In genomic region chr11:1829039-1829820, GRCh38 we compare ENCODE assay signal across 1 cellular context.
TF ChIP-seq lines count a peak whose summit lies in the region.

No MANE protein-coding gene starts in this region.

TF ChIP-seq in HepG2, 621 proteins besides CTCF, POLR2A, EP300 and RAD21 (continued from another document):
- TF ChIP-seq ZNF580 (CRISPR knock-in tag; IDR thresholded peaks at IDR 0.05; ENCODE audit: borderline replicate concordance, low read depth) (no peak), ZNF136 (CRISPR knock-in tag; IDR thresholded peaks at IDR 0.05; ENCODE audit: low read depth) (no peak), ZSCAN29 (CRISPR knock-in tag; conservative IDR thresholded peaks at IDR 0.05) (no peak), NAIF1 (CRISPR knock-in tag; IDR thresholded peaks at IDR 0.05; ENCODE audit: borderline replicate concordance) (no peak), ZNF124 (CRISPR knock-in tag; IDR thresholded peaks at IDR 0.05) (no peak), UBTF (CRISPR knock-in tag; IDR thresholded peaks at IDR 0.05) (no peak), ZNF773 (CRISPR knock-in tag; IDR thresholded peaks at IDR 0.05; ENCODE audit: borderline replicate concordance) (no peak), NFKB2 (CRISPR knock-in tag; IDR thresholded peaks at IDR 0.05; ENCODE audit: borderline replicate concordance) (0 out of 2 replicates have a peak, but pooled peaks have one; percentile 2), ZNF724P (CRISPR knock-in tag; IDR thresholded peaks at IDR 0.05; ENCODE audit: borderline replicate concordance) (no peak), RORA (CRISPR knock-in tag; IDR thresholded peaks at IDR 0.05) (no peak), NCOA5 (CRISPR knock-in tag; IDR thresholded peaks at IDR 0.05) (no peak)
